In the genomic region with DNA sequence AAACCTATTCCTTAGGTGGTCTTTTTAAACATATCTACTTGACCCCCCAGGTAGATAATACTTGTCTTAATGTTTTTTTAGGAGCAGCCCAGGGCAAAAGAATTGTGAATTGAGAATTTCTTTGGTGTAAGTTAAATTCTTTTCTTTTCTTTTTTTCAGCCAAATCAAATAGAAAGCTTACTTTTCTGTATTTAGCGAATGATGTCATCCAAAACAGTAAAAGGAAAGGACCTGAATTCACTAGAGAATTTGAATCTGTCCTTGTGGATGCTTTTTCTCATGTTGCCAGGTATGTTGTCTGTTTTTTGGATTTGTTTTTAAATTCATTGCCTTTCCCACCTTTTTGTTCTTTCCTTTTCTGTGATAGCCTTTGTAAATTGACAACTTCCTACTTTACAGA, we compare ENCODE assay signal across 17 cellular contexts. TPM values are rescaled to one million over a fixed set of nuclear protein-coding genes. Genes with fewer than 3 reads are reported as not detected.
DNase-seq lines count a peak whose midpoint lies in the region; ATAC-seq, FAIRE-seq and TF ChIP-seq lines count a peak whose summit lies in the region.
"Had no signal": no experiment of that assay in that cellular context is flagged by ENCODE, and none has a peak within 500 bp of the region (broad histone marks: within the 10 kb centered on the region; RNA-seq: fewer than 3 reads in every experiment).

No MANE protein-coding gene starts in this region.

- FAIRE-seq in endothelial cell of umbilical vein (lab: Jason Lieb, UNC): no peak
- FAIRE-seq: H1 had no signal

- no peaks in the 10 kb centered on the region for H3K27me3 ChIP-seq in CD4-positive, alpha-beta T cell (ENCODE audit: control insufficient read depth, insufficient read depth, low read length)
- H3K27me3 ChIP-seq in endothelial cell of umbilical vein (ENCODE audit: control insufficient read depth in 2 of 2, insufficient read depth in 2 of 2, low read length in 2 of 2): no peaks in the 10 kb centered on the region
- no peaks in the 10 kb centered on the region for H3K27me3 ChIP-seq in left lung

- peaks cover 9 to 15% of the 10 kb centered on the region in 2 experiments for H3K36me3 ChIP-seq in endothelial cell of umbilical vein (ENCODE audit: control insufficient read depth in 2 of 2, extremely low read depth in 1 of 2, insufficient read depth in 2 of 2, low read length in 2 of 2)
- H3K36me3 ChIP-seq in left lung: peaks cover 0 to 64% of the 10 kb centered on the region in 2 donors

- intact Hi-C loops in CD4-positive, alpha-beta T cell (cut with DNase I, micrococcal nuclease): no loop called here
- intact Hi-C loops in activated T-helper 2 cell treated with anti-CD3 and anti-CD28 coated beads, Interferon-gamma antibody, Interleukin-2, Interleukin-4, amounts not matched to agents 10 μg/mL and 5 μg/mL and 100 μg/mL, durations not matched to agents 14 hours and 24 hours and 36 hours (cut with micrococcal nuclease): no loop called here
- intact Hi-C loops in endothelial cell of umbilical vein (cut with micrococcal nuclease) (no loop called here), left lung (cut with DNase I) (no loop called here)

- H3K27me3 Mint-ChIP-seq in T-helper 1 cell treated with Interleukin-12 subunit alpha and Interleukin-12 subunit beta and Interleukin-4 antibody, amounts not matched to agents 30 μg/mL and 1 μg/mL, for 36 hours (ENCODE audit: low read depth): no peaks in the 10 kb centered on the region
- H3K27me3 Mint-ChIP-seq in CD4-positive, alpha-beta T cell: no peaks in the 10 kb centered on the region
- H3K27me3 Mint-ChIP-seq in activated T-helper 2 cell treated with anti-CD3 and anti-CD28 coated beads, Interferon-gamma antibody, Interleukin-2, Interleukin-4, amounts not matched to agents 10 μg/mL and 5 μg/mL and 100 μg/mL, durations not matched to agents 14 hours and 24 hours and 36 hours (ENCODE audit: low read depth): no peaks in the 10 kb centered on the region
- H3K27me3 Mint-ChIP-seq: CD4-positive, alpha-beta memory T cell had no signal

- H4K20me1 ChIP-seq in endothelial cell of umbilical vein (replicated peaks; ENCODE audit: control insufficient read depth, extremely low read depth, insufficient read depth, low read length): no peaks in the 10 kb centered on the region

- peaks cover 6% of the 10 kb centered on the region for H3K4me1 ChIP-seq in endothelial cell of umbilical vein (ENCODE audit: control insufficient read depth, extremely low read depth, insufficient read depth, low read length)
- H3K4me1 ChIP-seq in left lung: peaks cover 9 to 30% of the 10 kb centered on the region in 2 donors
- H3K4me1 ChIP-seq: HAP-1 had no signal

- CTCF ChIA-PET in CD4-positive, alpha-beta T cell (lab: Charles Lee): no interaction called here
- CTCF ChIA-PET in endothelial cell of umbilical vein (lab: Charles Lee): interaction anchor here (0.8 kb wide), 1 partner anchor 181 kb away, joined by 3 read pairs; no protein-coding TSS in a partner anchor

- DNase-seq in T-helper 1 cell (no peak), endothelial cell of umbilical vein (ENCODE audit: low read depth, low spot score) (no peak), left lung (no peak), NCI-H2227 treated with DMSO at 0.1 percent for 48 hours (lab: John Stamatoyannopoulos, UW) (no peak)
- no peak for DNase-seq in CD4-positive, alpha-beta T cell
- no peak for DNase-seq in activated T-helper 2 cell treated with anti-CD3 and anti-CD28 coated beads, Interferon-gamma antibody, Interleukin-2, Interleukin-4, amounts not matched to agents 10 μg/mL and 5 μg/mL and 100 μg/mL, durations not matched to agents 14 hours and 24 hours and 36 hours (ENCODE audit: low spot score)
- DNase-seq: AML-193; CD4-positive, alpha-beta memory T cell; DMS153; DMS79; GDM1 had no signal

- no peak overlapping the region for H3K9ac ChIP-seq in endothelial cell of umbilical vein (replicated peaks; ENCODE audit: extremely low read depth, insufficient read depth, low read length)

- H3K4me2 ChIP-seq in endothelial cell of umbilical vein (ENCODE audit: insufficient read depth, low read length): no peak overlapping the region
- H3K4me2 ChIP-seq: A549 had no signal

- TF ChIP-seq POLR2A in endothelial cell of umbilical vein (IDR thresholded peaks at IDR 0.05; ENCODE audit: low read depth, low read length): no peak

- H3K27ac Mint-ChIP-seq in T-helper 1 cell treated with Interleukin-12 subunit alpha and Interleukin-12 subunit beta and Interleukin-4 antibody, amounts not matched to agents 30 μg/mL and 1 μg/mL, for 36 hours: peak overlapping the region; percentile 31
- H3K27ac Mint-ChIP-seq in CD4-positive, alpha-beta T cell: peak overlapping the region; percentile 8
- H3K27ac Mint-ChIP-seq in activated T-helper 2 cell treated with anti-CD3 and anti-CD28 coated beads, Interferon-gamma antibody, Interleukin-2, Interleukin-4, amounts not matched to agents 10 μg/mL and 5 μg/mL and 100 μg/mL, durations not matched to agents 14 hours and 24 hours and 36 hours: peak overlapping the region; percentile 33

- H3K4me1 Mint-ChIP-seq in T-helper 1 cell treated with Interleukin-12 subunit alpha and Interleukin-12 subunit beta and Interleukin-4 antibody, amounts not matched to agents 30 μg/mL and 1 μg/mL, for 36 hours (ENCODE audit: low read depth): peaks cover 9% of the 10 kb centered on the region
- H3K4me1 Mint-ChIP-seq in CD4-positive, alpha-beta T cell (ENCODE audit: low read depth): peaks cover 60% of the 10 kb centered on the region
- H3K4me1 Mint-ChIP-seq in activated T-helper 2 cell treated with anti-CD3 and anti-CD28 coated beads, Interferon-gamma antibody, Interleukin-2, Interleukin-4, amounts not matched to agents 10 μg/mL and 5 μg/mL and 100 μg/mL, durations not matched to agents 14 hours and 24 hours and 36 hours (ENCODE audit: low read depth): peaks cover 28% of the 10 kb centered on the region

- TF ChIP-seq CTCF in CD4-positive, alpha-beta T cell (IDR thresholded peaks at IDR 0.05): no peak
- TF ChIP-seq CTCF in endothelial cell of umbilical vein (IDR thresholded peaks at IDR 0.05; ENCODE audit: extremely low read depth in 1 of 2, insufficient read depth in 1 of 2, low read depth in 1 of 2, low read length in 2 of 2) (no peak), left lung (IDR thresholded peaks at IDR 0.05) (no peak)

- POLR2A ChIA-PET in CD4-positive, alpha-beta T cell (lab: Charles Lee): no interaction called here
- POLR2A ChIA-PET in endothelial cell of umbilical vein (lab: Charles Lee): no interaction called here

- no peaks in the 10 kb centered on the region for H3K9me1 ChIP-seq in endothelial cell of umbilical vein (replicated peaks; ENCODE audit: control insufficient read depth, extremely low read depth, insufficient read depth, low read length)

- dilution Hi-C loops in endothelial cell of umbilical vein (cut with MboI; ENCODE audit: extremely low pct_ligation_motif_present, low sequenced_read_pairs): no loop called here

- peaks cover 62% of the 10 kb centered on the region for H3K79me2 ChIP-seq in endothelial cell of umbilical vein (ENCODE audit: control insufficient read depth, insufficient read depth, low read length)

- H3K4me3 Mint-ChIP-seq in T-helper 1 cell treated with Interleukin-12 subunit alpha and Interleukin-12 subunit beta and Interleukin-4 antibody, amounts not matched to agents 30 μg/mL and 1 μg/mL, for 36 hours: no peak overlapping the region
- H3K4me3 Mint-ChIP-seq in CD4-positive, alpha-beta T cell: no peak overlapping the region
- H3K4me3 Mint-ChIP-seq in activated T-helper 2 cell treated with anti-CD3 and anti-CD28 coated beads, Interferon-gamma antibody, Interleukin-2, Interleukin-4, amounts not matched to agents 10 μg/mL and 5 μg/mL and 100 μg/mL, durations not matched to agents 14 hours and 24 hours and 36 hours (ENCODE audit: low read depth): no peak overlapping the region
- H3K4me3 Mint-ChIP-seq: CD4-positive, alpha-beta memory T cell had no signal

- H3K9me3 Mint-ChIP-seq in T-helper 1 cell treated with Interleukin-12 subunit alpha and Interleukin-12 subunit beta and Interleukin-4 antibody, amounts not matched to agents 30 μg/mL and 1 μg/mL, for 36 hours: no peaks in the 10 kb centered on the region
- no peaks in the 10 kb centered on the region for H3K9me3 Mint-ChIP-seq in CD4-positive, alpha-beta T cell
- no peaks in the 10 kb centered on the region for H3K9me3 Mint-ChIP-seq in activated T-helper 2 cell treated with anti-CD3 and anti-CD28 coated beads, Interferon-gamma antibody, Interleukin-2, Interleukin-4, amounts not matched to agents 10 μg/mL and 5 μg/mL and 100 μg/mL, durations not matched to agents 14 hours and 24 hours and 36 hours
- H3K9me3 Mint-ChIP-seq: CD4-positive, alpha-beta memory T cell had no signal

- no peak for ATAC-seq in CD4-positive, alpha-beta T cell (ENCODE audit: poor library complexity)
- ATAC-seq in left lung: no peak
- ATAC-seq: A549 had no signal

- H2AFZ ChIP-seq in endothelial cell of umbilical vein (ENCODE audit: low read depth, low read length): no peak overlapping the region

- no peak overlapping the region for H3K27ac ChIP-seq in CD4-positive, alpha-beta T cell (ENCODE audit: low read depth, low read length)
- H3K27ac ChIP-seq in endothelial cell of umbilical vein (ENCODE audit: insufficient read depth, low read depth, low read length): no peak overlapping the region
- no peak overlapping the region for H3K27ac ChIP-seq in left lung
- H3K27ac ChIP-seq: 22Rv1, A549, C4-2B had no signal

- H3K4me3 ChIP-seq in endothelial cell of umbilical vein (replicated peaks in 1 of 3; ENCODE audit: insufficient read depth in 1 of 3, low read depth in 1 of 3, low read length in 3 of 3) (no peak overlapping the region), left lung (no peak overlapping the region)
- H3K4me3 ChIP-seq: A549, HAP-1 had no signal

- H3K36me3 Mint-ChIP-seq in T-helper 1 cell treated with Interleukin-12 subunit alpha and Interleukin-12 subunit beta and Interleukin-4 antibody, amounts not matched to agents 30 μg/mL and 1 μg/mL, for 36 hours (ENCODE audit: low read depth): peaks cover 35% of the 10 kb centered on the region
- H3K36me3 Mint-ChIP-seq in CD4-positive, alpha-beta T cell (ENCODE audit: low read depth): peaks cover 81% of the 10 kb centered on the region
- peaks cover 55% of the 10 kb centered on the region for H3K36me3 Mint-ChIP-seq in activated T-helper 2 cell treated with anti-CD3 and anti-CD28 coated beads, Interferon-gamma antibody, Interleukin-2, Interleukin-4, amounts not matched to agents 10 μg/mL and 5 μg/mL and 100 μg/mL, durations not matched to agents 14 hours and 24 hours and 36 hours (ENCODE audit: low read depth)

- no peaks in the 10 kb centered on the region for H3K9me3 ChIP-seq in CD4-positive, alpha-beta T cell (ENCODE audit: control insufficient read depth, low read length)
- no peaks in the 10 kb centered on the region for H3K9me3 ChIP-seq in endothelial cell of umbilical vein (replicated peaks; ENCODE audit: control insufficient read depth, insufficient read depth, low read length)
- H3K9me3 ChIP-seq in left lung: no peaks in the 10 kb centered on the region
- H3K9me3 ChIP-seq: A549, HAP-1 had no signal

- BruUV-seq in endothelial cell of umbilical vein (replicated peaks; lab: Mats Ljungman, UMichigan): no TSS peak

RNA-seq across cellular contexts. Expression of a gene that starts 6.7 kb away (rescaled TPM):
- 10 to 100 TPM; 54.8 to 55.7 TPM for total RNA-seq in CD4-positive, alpha-beta T cell
- total RNA-seq in activated T-helper 2 cell treated with anti-CD3 and anti-CD28 coated beads, Interferon-gamma antibody, Interleukin-2, Interleukin-4, amounts not matched to agents 10 μg/mL and 5 μg/mL and 100 μg/mL, durations not matched to agents 14 hours and 24 hours and 36 hours: 39.4 and 42.6 TPM in 2 replicates
- total RNA-seq in endothelial cell of umbilical vein (24.5 and 29.3 TPM in 2 replicates), left lung (10 to 100 TPM; 25.7 to 28.1 TPM)
- polyA plus RNA-seq in endothelial cell of umbilical vein: 11.0 and 13.0 TPM in 2 replicates
- polyA plus RNA-seq in endothelial cell of umbilical vein (2011; cell fraction: cytosol; rRNA removed): 12.9 and 13.1 TPM in 2 replicates
- polyA plus RNA-seq in endothelial cell of umbilical vein (2011; cell fraction: nucleus; rRNA removed): 26.2 and 28.8 TPM in 2 replicates
- polyA plus RNA-seq in endothelial cell of umbilical vein (2012): 15.5 and 16.1 TPM in 2 replicates
- 24.7 and 25.7 TPM in 2 replicates for polyA minus RNA-seq in endothelial cell of umbilical vein
- polyA minus RNA-seq in endothelial cell of umbilical vein (2011; cell fraction: cytosol; rRNA and poly(A)+ RNA removed): 35.5 TPM
- 31.7 and 52.8 TPM in 2 replicates for polyA minus RNA-seq in endothelial cell of umbilical vein (2011; cell fraction: nucleus; rRNA and poly(A)+ RNA removed)

RNA-seq across cellular contexts. Expression of a gene that starts 7.0 kb away (rescaled TPM):
- total RNA-seq in CD4-positive, alpha-beta T cell: 10 to 100 TPM; 10.6 to 11.4 TPM
- 35.7 and 36.7 TPM in 2 replicates for total RNA-seq in activated T-helper 2 cell treated with anti-CD3 and anti-CD28 coated beads, Interferon-gamma antibody, Interleukin-2, Interleukin-4, amounts not matched to agents 10 μg/mL and 5 μg/mL and 100 μg/mL, durations not matched to agents 14 hours and 24 hours and 36 hours
- 21.4 and 23.2 TPM in 2 replicates for total RNA-seq in endothelial cell of umbilical vein
- 13.2 and 13.5 TPM in 2 replicates for polyA plus RNA-seq in endothelial cell of umbilical vein
- polyA plus RNA-seq in endothelial cell of umbilical vein (2011; cell fraction: cytosol; rRNA removed): 12.5 and 13.7 TPM in 2 replicates
- 18.0 and 19.7 TPM in 2 replicates for polyA plus RNA-seq in endothelial cell of umbilical vein (2011; cell fraction: nucleus; rRNA removed)
- 15.3 and 20.3 TPM in 2 replicates for polyA plus RNA-seq in endothelial cell of umbilical vein (2012)
- 37.5 and 40.6 TPM in 2 replicates for polyA minus RNA-seq in endothelial cell of umbilical vein
- 35.0 TPM for polyA minus RNA-seq in endothelial cell of umbilical vein (2011; cell fraction: cytosol; rRNA and poly(A)+ RNA removed)
- polyA minus RNA-seq in endothelial cell of umbilical vein (2011; cell fraction: nucleus; rRNA and poly(A)+ RNA removed): 25.1 and 40.8 TPM in 2 replicates
- 10 to 100 TPM; 16.9 to 19.4 TPM for total RNA-seq in left lung
